ENCODE assay signal across 26 cellular contexts in the genomic region with DNA sequence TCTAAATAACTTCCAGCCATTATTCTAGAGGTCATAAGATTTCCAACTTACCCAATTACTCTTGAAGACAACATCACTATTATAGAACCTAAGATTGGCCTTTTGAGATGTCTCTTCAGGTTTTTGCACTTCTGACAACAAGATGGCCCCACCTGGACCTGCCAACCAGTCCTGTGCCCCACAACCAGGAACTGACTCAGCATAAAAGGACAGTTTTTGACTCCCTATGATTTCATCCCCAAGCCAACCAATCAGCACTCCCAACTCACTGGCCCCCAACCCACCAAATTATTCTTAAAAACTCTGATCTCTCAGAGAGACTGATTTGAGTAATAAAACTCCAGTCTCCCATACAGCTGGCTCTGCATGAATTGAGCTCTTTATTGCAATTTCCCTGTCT.
DNase-seq lines count a peak whose midpoint lies in the region; ATAC-seq, FAIRE-seq and TF ChIP-seq lines count a peak whose summit lies in the region.
"Had no signal": no experiment of that assay in that cellular context is flagged by ENCODE, and none has a peak within 500 bp of the region (broad histone marks: within the 10 kb centered on the region; RNA-seq: fewer than 3 reads in every experiment).

No MANE protein-coding gene starts in this region.

- H2BK12ac ChIP-seq in H9 (ENCODE audit: insufficient read length, low read depth, low read length), result no peak overlapping the region

- H2BK5ac ChIP-seq in H9 (ENCODE audit: insufficient read length, low read length), result no peak overlapping the region

- no peak overlapping the region for H3K4ac ChIP-seq in H9 (ENCODE audit: low read depth, low read length)

- FAIRE-seq in HepG2 (lab: Jason Lieb, UNC) (no peak), K562 (lab: Jason Lieb, UNC) (no peak)
- FAIRE-seq: A204.1, GM12878, GM12892, GM18507 had no signal

- H3K23me2 ChIP-seq in H9 (ENCODE audit: insufficient read length, low read depth, low read length, poor library complexity, severe bottlenecking), result no peaks in the 10 kb centered on the region

- H3K36me3 ChIP-seq in HepG2 (replicated peaks in 1 of 2; ENCODE audit: control insufficient read depth in 1 of 2, insufficient read depth in 2 of 2, low read length in 2 of 2) (no peaks in the 10 kb centered on the region), right lobe of liver (no peaks in the 10 kb centered on the region), K562 (ENCODE audit: control insufficient read depth, insufficient read depth, low read length) (no peaks in the 10 kb centered on the region)
- H3K36me3 ChIP-seq: BE2C, BLaER1 had no signal

- TF ChIP-seq EP300 in HepG2 (IDR thresholded peaks at IDR 0.05; ENCODE audit: low read depth in 2 of 2, low read length in 2 of 2) (no peak), HepG2 (CRISPR knock-in tag; IDR thresholded peaks at IDR 0.05; ENCODE audit: borderline replicate concordance) (no peak), K562 (IDR thresholded peaks at IDR 0.05; ENCODE audit: low read length) (no peak)

- no peak overlapping the region for H3T11ph ChIP-seq in H9 (ENCODE audit: low read length)

- H3K27ac ChIP-seq in HepG2 (ENCODE audit: extremely low read length, insufficient read depth, low read length), result no peak overlapping the region
- no peak overlapping the region for H3K27ac ChIP-seq in right lobe of liver
- no peak overlapping the region for H3K27ac ChIP-seq in H9 (ENCODE audit: insufficient read length, low read depth, low read length)
- H3K27ac ChIP-seq in K562 (ENCODE audit: extremely low read depth, low read depth, low read length), result no peak overlapping the region
- H3K27ac ChIP-seq: BLaER1 had no signal

- H3K4me1 ChIP-seq in HepG2 (ENCODE audit: insufficient read depth, low read length) (no peaks in the 10 kb centered on the region), right lobe of liver (no peaks in the 10 kb centered on the region), H9 (ENCODE audit: insufficient read depth, low read length) (no peaks in the 10 kb centered on the region), K562 (replicated peaks in 1 of 2; ENCODE audit: control insufficient read depth in 2 of 2, insufficient read depth in 2 of 2, low read length in 2 of 2) (no peaks in the 10 kb centered on the region)
- H3K4me1 ChIP-seq: BLaER1 had no signal

- H3K79me2 ChIP-seq in HepG2 (ENCODE audit: insufficient read depth, low read length) (no peaks in the 10 kb centered on the region), H9 (ENCODE audit: insufficient read depth, low read length) (no peaks in the 10 kb centered on the region), K562 (ENCODE audit: control insufficient read depth, insufficient read depth, low read length) (no peaks in the 10 kb centered on the region)

- no peak for ATAC-seq in HepG2
- ATAC-seq in right lobe of liver, result no peak
- ATAC-seq in K562, result no peak; the same call in 2 of the 3 replicates
- no peak for ATAC-seq in GM21619 (IDR thresholded peaks at IDR 0.05; ENCODE audit: unreplicated experiment)
- ATAC-seq: GM12878 had no signal

- no peak overlapping the region for H4K91ac ChIP-seq in H9 (ENCODE audit: insufficient read length, low read depth, low read length)

- H3K18ac ChIP-seq in H9 (ENCODE audit: insufficient read length, low read depth, low read length), result no peak overlapping the region

- peaks cover 3 to 5% of the 10 kb centered on the region in 2 experiments; a peak in 2 of 4 replicates for H3K4me1 Mint-ChIP-seq in H9
- H3K4me1 Mint-ChIP-seq: CD14-positive monocyte; CD4-positive, CD25-positive, alpha-beta regulatory T cell had no signal

- no peak for TF ChIP-seq POLR2A in HepG2 (IDR thresholded peaks at IDR 0.05; ENCODE audit: insufficient read depth in 1 of 2, low read depth in 2 of 2, low read length in 2 of 2)
- TF ChIP-seq POLR2A in right lobe of liver (IDR thresholded peaks at IDR 0.05), result no peak
- TF ChIP-seq POLR2A in K562 (conservative IDR thresholded peaks at IDR 0.05), result no peak

- TF ChIP-seq RAD21 in HepG2 (CRISPR knock-in tag; IDR thresholded peaks at IDR 0.05) (no peak), K562 (CRISPR knock-in tag; conservative IDR thresholded peaks at IDR 0.05 in 1 of 2, IDR thresholded peaks at IDR 0.05 in 1 of 2) (no peak)

- no peak overlapping the region for H4K5ac ChIP-seq in H9 (ENCODE audit: insufficient read length, low read depth, low read length)

- no peaks in the 10 kb centered on the region for H4K20me1 ChIP-seq in HepG2 (ENCODE audit: insufficient read depth, low read length)
- no peaks in the 10 kb centered on the region for H4K20me1 ChIP-seq in H9 (ENCODE audit: control insufficient read depth, insufficient read depth, insufficient read length)
- no peaks in the 10 kb centered on the region for H4K20me1 ChIP-seq in K562 (replicated peaks; ENCODE audit: control insufficient read depth, insufficient read depth, low read length)
- H4K20me1 ChIP-seq: BLaER1 had no signal

- H2BK120ac ChIP-seq in H9 (ENCODE audit: low read depth, low read length, poor library complexity, severe bottlenecking), result no peak overlapping the region

- POLR2A ChIA-PET in HepG2 (lab: Yijun Ruan, JAX) (no interaction called here), K562 (lab: Yijun Ruan, JAX) (no interaction called here)

- no peaks in the 10 kb centered on the region for H3K79me1 ChIP-seq in H9 (ENCODE audit: insufficient read depth, low read depth, low read length, poor library complexity, severe bottlenecking)

- intact Hi-C loops in HepG2 (cut with micrococcal nuclease; ENCODE audit: unreplicated experiment) (no loop called here), right lobe of liver (cut with DNase I) (no loop called here), K562 (cut with micrococcal nuclease) (no loop called here)

- no peak overlapping the region for H2BK20ac ChIP-seq in H9 (ENCODE audit: low read depth, low read length, poor library complexity, severe bottlenecking)

- H3K14ac ChIP-seq in H9 (ENCODE audit: insufficient read depth, low read length), result no peak overlapping the region

- in situ Hi-C loops in HepG2 (cut with HindIII; ENCODE audit: extremely low pct_ligation_motif_present, low pct_unique_long_range_greater_than_20kb), result no loop called here
- in situ Hi-C loops in K562 (cut with MboI), result loop anchor here (10.0 kb wide), 1 partner anchor 1599 kb away; no protein-coding TSS in a partner anchor

- no peak overlapping the region for H3K56ac ChIP-seq in H9 (ENCODE audit: insufficient read length, low read depth, low read length)

- no TSS peak for BruUV-seq in HepG2 (replicated peaks; lab: Mats Ljungman, UMichigan)
- no TSS peak for BruUV-seq in K562 (replicated peaks; lab: Mats Ljungman, UMichigan)

- no peak overlapping the region for H3K4me2 ChIP-seq in HepG2 (ENCODE audit: low read depth, low read length)
- no peak overlapping the region for H3K4me2 ChIP-seq in H9 (ENCODE audit: insufficient read depth, insufficient read length, low read length)
- H3K4me2 ChIP-seq in K562 (ENCODE audit: insufficient read depth, low read length), result no peak overlapping the region
- H3K4me2 ChIP-seq: BLaER1 had no signal

- H2BK15ac ChIP-seq in H9 (ENCODE audit: low read depth, low read length), result no peak overlapping the region

- H3K4me3 Mint-ChIP-seq in H9, result no peak overlapping the region
- H3K4me3 Mint-ChIP-seq: CD14-positive monocyte; CD4-positive, alpha-beta memory T cell; CD4-positive, CD25-positive, alpha-beta regulatory T cell; CD8-positive, alpha-beta memory T cell had no signal

- H3K27me3 ChIP-seq in HepG2 (ENCODE audit: control insufficient read depth in 1 of 2, insufficient read depth in 2 of 2, low read length in 2 of 2) (no peaks in the 10 kb centered on the region), right lobe of liver (no peaks in the 10 kb centered on the region), H9 (ENCODE audit: insufficient read depth, low read length) (no peaks in the 10 kb centered on the region), K562 (ENCODE audit: control insufficient read depth in 2 of 2, insufficient read depth in 2 of 2, low read length in 2 of 2) (no peaks in the 10 kb centered on the region)
- H3K27me3 ChIP-seq: BE2C, BLaER1 had no signal

- no peaks in the 10 kb centered on the region for H3K27me3 Mint-ChIP-seq in H9 (ENCODE audit: low read depth)
- H3K27me3 Mint-ChIP-seq: CD4-positive, CD25-positive, alpha-beta regulatory T cell had no signal

- H4K8ac ChIP-seq in H9 (replicated peaks; ENCODE audit: insufficient read length, low read depth, low read length), result no peak overlapping the region

- no peak overlapping the region for H3K23ac ChIP-seq in H9 (ENCODE audit: insufficient read length, low read depth, low read length)

- H3K9me3 Mint-ChIP-seq in H9, result no peaks in the 10 kb centered on the region; a peak in 1 of 5 replicates

- CTCF ChIA-PET in HepG2 (lab: Yijun Ruan, JAX; ENCODE audit: low intra/inter-chr PET ratio, low total read pairs), result no interaction called here
- CTCF ChIA-PET in K562 (lab: Yijun Ruan, JAX; ENCODE audit: low intra/inter-chr PET ratio), result no interaction called here

- H2AFZ ChIP-seq in HepG2 (ENCODE audit: low read length) (no peak overlapping the region), H9 (ENCODE audit: low read length) (no peak overlapping the region), K562 (ENCODE audit: low read depth, low read length) (no peak overlapping the region)

- peaks cover 16% of the 10 kb centered on the region; the same call in 1 of the 2 replicates for H3K9me3 ChIP-seq in HepG2 (ENCODE audit: low read length)
- no peaks in the 10 kb centered on the region for H3K9me3 ChIP-seq in right lobe of liver
- no peaks in the 10 kb centered on the region for H3K9me3 ChIP-seq in H9 (ENCODE audit: control insufficient read depth, low read depth, low read length)
- no peaks in the 10 kb centered on the region for H3K9me3 ChIP-seq in K562 (replicated peaks; ENCODE audit: control insufficient read depth, insufficient read depth, low read depth, low read length)
- H3K9me3 ChIP-seq: BE2C, BLaER1 had no signal

- H3K4me3 ChIP-seq in HepG2 (replicated peaks in 1 of 3; ENCODE audit: insufficient read depth in 1 of 3, low read depth in 2 of 3, low read length in 3 of 3), result no peak overlapping the region
- H3K4me3 ChIP-seq in right lobe of liver, result no peak overlapping the region
- no peak overlapping the region for H3K4me3 ChIP-seq in K562
- H3K4me3 ChIP-seq: BLaER1, GM12878 had no signal

- no peaks in the 10 kb centered on the region for H3K9me1 ChIP-seq in K562 (ENCODE audit: control insufficient read depth, insufficient read depth, low read length)

- H3K36me3 Mint-ChIP-seq in H9 (ENCODE audit: insufficient read depth in 1 of 3, low read depth in 3 of 3), result peaks cover 0 to 9% (median 0%) of the 10 kb centered on the region in 3 experiments; a peak in 1 of 7 replicates
- H3K36me3 Mint-ChIP-seq: CD14-positive monocyte; CD4-positive, alpha-beta memory T cell; CD4-positive, CD25-positive, alpha-beta regulatory T cell had no signal

- no peak for DNase-seq in HepG2 (ENCODE audit: low spot score)
- DNase-seq in right lobe of liver, result no peak
- no peak for DNase-seq in H9
- DNase-seq in K562 (ENCODE audit: extremely low read depth in 1 of 4, low spot score in 3 of 4), result peak in 1 of 4 experiments; percentile 15
- DNase-seq in activated naive CD4-positive, alpha-beta T cell (lab: John Stamatoyannopoulos, UW), result no peak
- DNase-seq: 8988T; BE2C; C1 segment of cervical spinal cord; CD4-positive, alpha-beta memory T cell; CD4-positive, CD25-positive, alpha-beta regulatory T cell; CD8-positive, alpha-beta memory T cell; COR-L47; DMS 273 treated with DMSO at 0.1 percent for 48 hours; DMS153; DMS53; DMS79; DND-41; EL; GDM1 had no signal

- no peak overlapping the region for H2AK5ac ChIP-seq in H9 (ENCODE audit: insufficient read length, low read length)

- peak overlapping the region in 2 of 3 experiments; percentile 49 to 58; a peak in 3 of 7 replicates for H3K27ac Mint-ChIP-seq in H9
- H3K27ac Mint-ChIP-seq: CD14-positive monocyte; CD4-positive, alpha-beta memory T cell; CD4-positive, CD25-positive, alpha-beta regulatory T cell; CD8-positive, alpha-beta memory T cell had no signal

- H3K9ac ChIP-seq in HepG2 (ENCODE audit: insufficient read depth, low read depth, low read length), result no peak overlapping the region
- H3K9ac ChIP-seq in H9 (ENCODE audit: extremely low read depth, insufficient read length, low read length), result no peak overlapping the region
- no peak overlapping the region for H3K9ac ChIP-seq in K562 (ENCODE audit: insufficient read depth in 1 of 2, low read depth in 2 of 2, low read length in 2 of 2)
- H3K9ac ChIP-seq: BLaER1 had no signal

- TF ChIP-seq CTCF in HepG2 (CRISPR knock-in tag; IDR thresholded peaks at IDR 0.05) (no peak), right lobe of liver (IDR thresholded peaks at IDR 0.05) (no peak), H9 (conservative IDR thresholded peaks at IDR 0.05) (no peak), K562 (IDR thresholded peaks at IDR 0.05 in 2 of 3, conservative IDR thresholded peaks at IDR 0.05 in 1 of 3; ENCODE audit: insufficient read depth in 2 of 3, low read depth in 1 of 3, low read length in 3 of 3) (no peak)

Comparison
In these comparisons a context has a peak if more than half of its experiments do, and no peak if none do; other contexts are left out.
1. Of the 241 proteins assayed by ChIP-seq in both HepG2 and K562: peak only in HepG2: none; only in K562: MAFG and NFE2; in both: MAFF and MAFK; in neither: 237.